ENCODE assay signal across 9 cellular contexts in the genomic region with DNA sequence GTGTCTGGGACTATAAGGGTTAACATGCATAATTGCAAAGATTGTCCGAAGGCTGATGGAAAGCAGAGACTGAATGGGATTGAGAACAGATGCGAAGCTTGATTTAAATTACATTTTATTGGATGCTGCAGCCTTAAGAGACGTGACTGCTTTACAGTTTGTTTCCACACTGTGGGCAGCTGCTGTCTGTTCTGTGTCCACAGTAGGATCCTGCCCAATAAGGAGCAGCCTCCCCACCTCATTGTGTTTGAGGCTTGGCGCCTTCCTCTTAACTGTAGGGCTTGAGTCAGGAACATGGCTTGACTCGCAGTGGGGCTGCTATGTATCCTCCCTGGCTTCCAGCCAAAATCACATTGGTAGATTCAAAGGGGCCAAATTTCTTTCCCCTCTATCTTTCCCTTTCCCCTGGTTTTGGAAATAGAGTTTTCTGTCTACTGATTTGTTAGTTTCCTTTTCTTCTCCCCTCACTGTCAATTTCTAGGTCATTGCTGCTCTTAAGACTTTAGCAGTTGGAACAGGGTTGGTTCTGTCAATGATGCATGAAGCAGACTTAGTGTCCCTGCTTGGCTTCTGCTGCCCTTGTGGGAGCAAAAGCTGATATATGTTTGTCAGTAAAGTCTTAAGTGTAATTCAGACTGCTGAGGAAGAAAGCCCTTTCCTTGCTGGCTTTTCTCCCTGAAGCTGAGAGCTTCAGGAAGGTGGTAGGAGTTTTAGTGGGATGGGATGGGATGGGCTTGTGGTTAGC. TPM values are rescaled to one million over a fixed set of nuclear protein-coding genes. Genes with fewer than 3 reads are reported as not detected.
DNase-seq lines count a peak whose midpoint lies in the region; TF ChIP-seq lines count a peak whose summit lies in the region.
"Had no signal": no experiment of that assay in that cellular context is flagged by ENCODE, and none has a peak within 500 bp of the region (broad histone marks: within the 10 kb centered on the region; RNA-seq: fewer than 3 reads in every experiment).

No MANE protein-coding gene starts in this region.

- DNase-seq in breast epithelium (ENCODE audit: low spot score in 2 of 2): no peak
- DNase-seq in mammary epithelial cell: no peak
- DNase-seq in astrocyte of the cerebellum (ENCODE audit: low read depth): peak; percentile 66
- peak; percentile 41 for DNase-seq in left kidney (ENCODE audit: low read depth, low spot score)
- DNase-seq in vagina (ENCODE audit: extremely low spot score in 2 of 2): no peak
- no peak for DNase-seq in mesenteric fat pad (ENCODE audit: low spot score)
- DNase-seq in NCI-H510A (lab: John Stamatoyannopoulos, UW): no peak
- DNase-seq in activated T-cell treated with anti-CD3 and anti-CD28 coated beads for 4 hours: no peak
- DNase-seq: activated CD8-positive, alpha-beta memory T cell treated with anti-CD3 and anti-CD28 coated beads, Interleukin-2, amount 50 U/mL, for 48 hours had no signal

- in situ Hi-C loops in mammary epithelial cell (cut with MboI; ENCODE audit: low sequenced_read_pairs in 2 of 2): no loop called here
- in situ Hi-C loops in astrocyte of the cerebellum (cut with HindIII; ENCODE audit: low sequenced_read_pairs): loop anchor here (5.0 kb wide), 2 partner anchors 48 to 113 kb away; partner anchors contain the start of gene TOP2A

- no peaks in the 10 kb centered on the region for H3K36me3 ChIP-seq in breast epithelium
- H3K36me3 ChIP-seq in mammary epithelial cell (ENCODE audit: insufficient read depth, low read length): peaks cover 6% of the 10 kb centered on the region
- H3K36me3 ChIP-seq in vagina: no peaks in the 10 kb centered on the region

- H3K27me3 ChIP-seq in breast epithelium (no peaks in the 10 kb centered on the region), mammary epithelial cell (ENCODE audit: insufficient read depth, low read length) (no peaks in the 10 kb centered on the region), vagina (no peaks in the 10 kb centered on the region)

- H3K4me3 ChIP-seq in breast epithelium (peak overlapping the region in 1 of 3 donors; percentile 7), mammary epithelial cell (replicated peaks in 1 of 3; ENCODE audit: insufficient read depth in 1 of 3, low read depth in 2 of 3, low read length in 3 of 3) (no peak overlapping the region), astrocyte of the cerebellum (ENCODE audit: low read depth, low read length) (no peak overlapping the region), vagina (no peak overlapping the region)

- H3K4me1 ChIP-seq in breast epithelium (peaks cover 17 to 23% of the 10 kb centered on the region in 2 donors), mammary epithelial cell (ENCODE audit: insufficient read depth, low read length) (peaks cover 29% of the 10 kb centered on the region), vagina (peaks cover 60% of the 10 kb centered on the region)

- H4K20me1 ChIP-seq in mammary epithelial cell (ENCODE audit: insufficient read depth, low read length): no peaks in the 10 kb centered on the region

- no TSS peak for BruUV-seq in mammary epithelial cell (replicated peaks; lab: Mats Ljungman, UMichigan)

- dilution Hi-C loops in mammary epithelial cell (cut with HindIII; ENCODE audit: low sequenced_read_pairs): loop anchor here (5.0 kb wide), 1 partner anchor 58 kb away; the partner anchor contains the start of gene GJD3

- no peak overlapping the region for H2AFZ ChIP-seq in mammary epithelial cell (ENCODE audit: low read depth, low read length)

- WGBS in mammary epithelial cell (ENCODE audit: low coverage, missing lambda C conversion rate): 13% methylated on average over 4 of the region's 5 CpGs

- no peaks in the 10 kb centered on the region for H3K79me2 ChIP-seq in mammary epithelial cell (ENCODE audit: insufficient read depth, low read length)

- H3K9ac ChIP-seq in mammary epithelial cell (ENCODE audit: insufficient read depth, low read length): no peak overlapping the region

- no peak overlapping the region for H3K4me2 ChIP-seq in mammary epithelial cell (ENCODE audit: insufficient read depth, low read depth, low read length)

- H3K27ac ChIP-seq in breast epithelium (peak overlapping the region; percentile 50 to 52), mammary epithelial cell (ENCODE audit: insufficient read depth, low read depth, low read length) (no peak overlapping the region), vagina (peak overlapping the region; percentile 52)

- intact Hi-C loops in breast epithelium (cut with DNase I; ENCODE audit: low total_unique reads) (loop anchor here (5.0 kb wide), 1 partner anchor 53 kb away; no protein-coding TSS in a partner anchor), mammary epithelial cell (cut with micrococcal nuclease) (loop anchor here (1.0 to 5.0 kb wide), 4 partner anchors 15 to 258 kb away; no protein-coding TSS in a partner anchor), vagina (cut with DNase I) (loop anchor here (2.0 to 10.0 kb wide), 2 partner anchors 51 to 141 kb away; partner anchors contain the start of gene IGFBP4)

- TF ChIP-seq CTCF in breast epithelium (IDR thresholded peaks at IDR 0.05) (no peak), mammary epithelial cell (conservative IDR thresholded peaks at IDR 0.05 in 1 of 2, IDR thresholded peaks at IDR 0.05 in 1 of 2; ENCODE audit: extremely low read depth in 1 of 2, insufficient read depth in 1 of 2, low read depth in 1 of 2, low read length in 2 of 2) (no peak), astrocyte of the cerebellum (IDR thresholded peaks at IDR 0.05; ENCODE audit: low read depth, low read length, missing control alignments) (no peak), vagina (IDR thresholded peaks at IDR 0.05) (no peak)

- H3K9me3 ChIP-seq in breast epithelium (no peaks in the 10 kb centered on the region), mammary epithelial cell (replicated peaks; ENCODE audit: insufficient read depth, low read length) (no peaks in the 10 kb centered on the region), vagina (no peaks in the 10 kb centered on the region)

- no peak for TF ChIP-seq POLR2A in breast epithelium (IDR thresholded peaks at IDR 0.05)
- no peak for TF ChIP-seq POLR2A in vagina (IDR thresholded peaks at IDR 0.05)

- CTCF ChIA-PET in mammary epithelial cell (lab: Charles Lee; ENCODE audit: low non-redundant PET): interaction anchor here (1.4 kb wide), 1 partner anchor 51 kb away, joined by 13 read pairs; no protein-coding TSS in a partner anchor

RNA-seq across cellular contexts. Expression of gene RARA, which starts 5.1 kb away (rescaled TPM):
- total RNA-seq in breast epithelium (10 to 100 TPM; 14.2 to 31.2 (median 25.2) TPM), mammary epithelial cell (10 to 100 TPM; 12.7 to 26.6 TPM), vagina (58.9 TPM), mesenteric fat pad (70.3 TPM)
- polyA plus RNA-seq in mammary epithelial cell: 6.9 TPM
- 18.5 TPM for polyA minus RNA-seq in mammary epithelial cell

RNA-seq across cellular contexts. Expression of gene CDC6, which starts 16.2 kb away (rescaled TPM):
- total RNA-seq in breast epithelium (under 1 TPM; 0.29 to 0.98 (median 0.80) TPM), mammary epithelial cell (10 to 100 TPM in 1 of 2 donors, 1 to 10 TPM in 1; 5.2 to 61.8 TPM), vagina (3.7 TPM), mesenteric fat pad (2.4 TPM)
- polyA plus RNA-seq in mammary epithelial cell: 53.9 TPM
- 22.7 TPM for polyA minus RNA-seq in mammary epithelial cell

Comparison
In these comparisons a context has a peak if more than half of its experiments do, and no peak if none do; other contexts are left out.
1. DNase-seq: peak in astrocyte of the cerebellum (single experiment) and left kidney (single experiment); none in breast epithelium (0 of 2), mammary epithelial cell (single experiment), vagina (0 of 2), mesenteric fat pad (single experiment), NCI-H510A (single experiment) and activated T-cell treated with anti-CD3 and anti-CD28 coated beads for 4 hours (single experiment).